ENCODE assay signal across 18 cellular contexts in the genomic region with DNA sequence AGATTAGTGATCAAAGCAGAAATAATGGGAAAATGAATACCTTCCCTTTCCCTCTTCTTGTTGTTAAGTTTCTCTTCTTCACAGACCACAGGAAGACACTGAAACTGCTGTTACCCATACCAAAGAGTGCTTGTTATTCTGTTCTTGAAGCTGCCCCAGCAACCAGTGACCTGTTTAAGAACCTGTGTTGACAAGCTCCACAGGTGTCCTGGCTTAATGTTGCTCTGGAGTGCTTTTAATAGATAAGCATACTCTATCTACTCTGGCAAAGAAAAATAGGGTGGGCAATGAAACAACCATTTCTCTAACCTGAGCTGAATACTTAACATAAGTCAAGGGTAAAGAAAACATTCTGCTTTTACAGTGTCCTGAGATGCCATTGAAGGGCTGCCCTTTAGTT.
DNase-seq lines count a peak whose midpoint lies in the region; ATAC-seq, FAIRE-seq and TF ChIP-seq lines count a peak whose summit lies in the region.
"Had no signal": no experiment of that assay in that cellular context is flagged by ENCODE, and none has a peak within 500 bp of the region (broad histone marks: within the 10 kb centered on the region; RNA-seq: fewer than 3 reads in every experiment).

No MANE protein-coding gene starts in this region.

- in situ Hi-C loops in G401 (cut with HindIII; ENCODE audit: low sequenced_read_pairs): no loop called here

- no peak overlapping the region for H2AFZ ChIP-seq in H1 (ENCODE audit: low read length)

- H3K27me3 ChIP-seq in H1 (replicated peaks in 1 of 4; ENCODE audit: control insufficient read depth in 3 of 4, extremely low read depth in 1 of 4, insufficient read depth in 3 of 4, low read length in 3 of 4): no peaks in the 10 kb centered on the region

- H4K91ac ChIP-seq in H1 (replicated peaks; ENCODE audit: insufficient read length, low read length): no peak overlapping the region

- H2BK15ac ChIP-seq in H1 (ENCODE audit: low read length): no peak overlapping the region

- H2BK5ac ChIP-seq in H1 (ENCODE audit: low read depth, low read length): no peak overlapping the region

- no peak overlapping the region for H2BK12ac ChIP-seq in H1 (ENCODE audit: low read depth, low read length)

- H3K79me2 ChIP-seq in H1 (ENCODE audit: control insufficient read depth in 1 of 2, insufficient read depth in 2 of 2, low read length in 2 of 2): no peaks in the 10 kb centered on the region

- FAIRE-seq in H1 (lab: Jason Lieb, UNC): peak; percentile 57
- FAIRE-seq in D721Med (lab: Jason Lieb, UNC): no peak
- FAIRE-seq: GM12891 had no signal

- H3K23me2 ChIP-seq in H1 (ENCODE audit: low read depth, low read length): no peaks in the 10 kb centered on the region

- DNase-seq in NCI-H2107 treated with DMSO at 0.1 percent for 48 hours (lab: John Stamatoyannopoulos, UW; ENCODE audit: unreplicated experiment): peak; percentile 73
- DNase-seq in NCI-H2107 (lab: John Stamatoyannopoulos, UW): no peak
- peak; percentile 2 for DNase-seq in NCI-H2196 (lab: John Stamatoyannopoulos, UW; ENCODE audit: unreplicated experiment)
- peak in 1 of 2 experiments; percentile 2 for DNase-seq in H1 (ENCODE audit: low read depth in 1 of 2, low spot score in 2 of 2)
- no peak for DNase-seq in G401 (ENCODE audit: low spot score)
- no peak for DNase-seq in effector CD8-positive, alpha-beta T cell (lab: John Stamatoyannopoulos, UW)
- no peak for DNase-seq in D721Med (ENCODE audit: insufficient read length, low spot score)
- DNase-seq: erythroblast; MM.1S; mucosa of descending colon; stimulated activated naive B cell treated with anti-CD40 and anti-IgM and Interleukin-4, amounts not matched to agents 10 μg/mL and 1 μg/mL and 100 μg/mL, for 72 hours; T-helper 1 cell; trophoblast cell; WERI-Rb-1 had no signal

- no peaks in the 10 kb centered on the region for H3K9me3 ChIP-seq in H1 (ENCODE audit: insufficient read depth in 2 of 2, low read depth in 1 of 2, low read length in 1 of 2)
- H3K9me3 ChIP-seq: mucosa of descending colon had no signal

- no peak overlapping the region for H2BK120ac ChIP-seq in H1 (replicated peaks; ENCODE audit: low read depth, low read length)

- H3K4me3 ChIP-seq in H1 (ENCODE audit: extremely low read depth in 1 of 4, insufficient read depth in 2 of 4, low read depth in 3 of 4, low read length in 4 of 4): no peak overlapping the region
- H3K4me3 ChIP-seq: mucosa of descending colon had no signal

- no peak overlapping the region for H3K56ac ChIP-seq in H1 (replicated peaks; ENCODE audit: insufficient read length, low read depth, low read length)

- no peak overlapping the region for H3K4me2 ChIP-seq in H1 (ENCODE audit: insufficient read depth in 1 of 2, low read depth in 2 of 2, low read length in 2 of 2)

- H3K18ac ChIP-seq in H1 (ENCODE audit: extremely low read depth, low read length): no peak overlapping the region

- no peak overlapping the region for H3K14ac ChIP-seq in H1 (ENCODE audit: insufficient read length)

- H3K27ac ChIP-seq in H1 (ENCODE audit: low read depth, low read length): no peak overlapping the region
- H3K27ac ChIP-seq: C4-2B, WERI-Rb-1 had no signal

- H2AK5ac ChIP-seq in H1 (ENCODE audit: low read depth, low read length): no peak overlapping the region

- no peaks in the 10 kb centered on the region for H4K20me1 ChIP-seq in H1 (replicated peaks in 1 of 2; ENCODE audit: control insufficient read depth in 1 of 2, insufficient read depth in 2 of 2, low read length in 2 of 2)

- H2BK20ac ChIP-seq in H1 (ENCODE audit: low read length): no peak overlapping the region

- no peak for TF ChIP-seq POLR2A in H1 (IDR thresholded peaks at IDR 0.05; ENCODE audit: control extremely low read depth in 1 of 2, low read depth in 2 of 2, low read length in 2 of 2)

- no peaks in the 10 kb centered on the region for H3K79me1 ChIP-seq in H1 (ENCODE audit: low read depth, low read length)

- no peaks in the 10 kb centered on the region for H3K36me3 ChIP-seq in H1 (ENCODE audit: control insufficient read depth in 2 of 4, insufficient read depth in 4 of 4, low read length in 3 of 4)
- H3K36me3 ChIP-seq: WERI-Rb-1 had no signal

- no peak overlapping the region for H3K4ac ChIP-seq in H1 (replicated peaks; ENCODE audit: insufficient read length, low read depth, low read length)

- no peak overlapping the region for H4K5ac ChIP-seq in H1 (ENCODE audit: insufficient read length, low read depth, low read length)

- H3K23ac ChIP-seq in H1 (ENCODE audit: insufficient read length): no peak overlapping the region

- CTCF ChIA-PET in H1 (lab: Charles Lee; ENCODE audit: partially characterized antibody): no interaction called here

- H4K8ac ChIP-seq in H1 (ENCODE audit: extremely low read depth, insufficient read depth, low read length): no peak overlapping the region

- POLR2A ChIA-PET in H1 (lab: Charles Lee; ENCODE audit: partially characterized antibody): no interaction called here

- 0 out of 7 replicates have a peak, but pooled peaks cover 0 to 3% (median 0%) of the 10 kb centered on the region in 4 experiments for H3K4me1 ChIP-seq in H1 (replicated peaks in 1 of 4; ENCODE audit: control insufficient read depth in 3 of 4, insufficient read depth in 4 of 4, low read length in 3 of 4)

- TF ChIP-seq CTCF in H1 (IDR thresholded peaks at IDR 0.05; ENCODE audit: control extremely low read depth in 1 of 3, insufficient read depth in 1 of 3, low read depth in 1 of 3, low read length in 3 of 3): no peak
- no peak for TF ChIP-seq CTCF in D721Med (IDR thresholded peaks at IDR 0.05; ENCODE audit: insufficient read depth, missing control alignments)

- 0 out of 3 replicates have a peak, but pooled peaks of 1 of the 2 experiments have one; percentile 10 for TF ChIP-seq EP300 in H1 (IDR thresholded peaks at IDR 0.05; ENCODE audit: borderline replicate concordance in 1 of 2, low read depth in 2 of 2, low read length in 2 of 2)

- ATAC-seq in HG02852 (IDR thresholded peaks at IDR 0.05; ENCODE audit: unreplicated experiment): no peak
- ATAC-seq: activated T-helper 17 cell treated with anti-CD3 and anti-CD28 coated beads, Interleukin-2, amount 50 U/mL, for 72 hours; mucosa of descending colon; stimulated activated naive B cell treated with anti-CD40 and anti-IgM and Interleukin-4, amounts not matched to agents 10 μg/mL and 1 μg/mL and 100 μg/mL, for 72 hours had no signal

- no peak overlapping the region for H3K9ac ChIP-seq in H1 (replicated peaks in 1 of 4; ENCODE audit: extremely low read depth in 1 of 4, low read depth in 3 of 4, low read length in 3 of 4)

- no peak for TF ChIP-seq RAD21 in H1 (IDR thresholded peaks at IDR 0.05 in 1 of 2, conservative IDR thresholded peaks at IDR 0.05 in 1 of 2; ENCODE audit: low read depth in 2 of 2, low read length in 2 of 2)

TF ChIP-seq in H1, 55 proteins besides CTCF, POLR2A, EP300 and RAD21:
- TF ChIP-seq TBP (IDR thresholded peaks at IDR 0.05; ENCODE audit: low read depth, low read length): no peak
- peak; percentile 64 for TF ChIP-seq CREB1 (IDR thresholded peaks at IDR 0.05)
- peak; percentile 91 for TF ChIP-seq RFX5 (IDR thresholded peaks at IDR 0.05; ENCODE audit: borderline replicate concordance, low read depth, low read length)
TF ChIP-seq in H1: peak in this region for 2.

Comparison
In these comparisons a context has a peak if more than half of its experiments do, and no peak if none do; other contexts are left out.
1. DNase-seq: peak in NCI-H2107 treated with DMSO at 0.1 percent for 48 hours (single experiment) and NCI-H2196 (single experiment); none in NCI-H2107 (single experiment), G401 (single experiment), effector CD8-positive, alpha-beta T cell (single experiment) and D721Med (single experiment).